Comparison of ENCODE assay signal across 16 cellular contexts in the genomic region with DNA sequence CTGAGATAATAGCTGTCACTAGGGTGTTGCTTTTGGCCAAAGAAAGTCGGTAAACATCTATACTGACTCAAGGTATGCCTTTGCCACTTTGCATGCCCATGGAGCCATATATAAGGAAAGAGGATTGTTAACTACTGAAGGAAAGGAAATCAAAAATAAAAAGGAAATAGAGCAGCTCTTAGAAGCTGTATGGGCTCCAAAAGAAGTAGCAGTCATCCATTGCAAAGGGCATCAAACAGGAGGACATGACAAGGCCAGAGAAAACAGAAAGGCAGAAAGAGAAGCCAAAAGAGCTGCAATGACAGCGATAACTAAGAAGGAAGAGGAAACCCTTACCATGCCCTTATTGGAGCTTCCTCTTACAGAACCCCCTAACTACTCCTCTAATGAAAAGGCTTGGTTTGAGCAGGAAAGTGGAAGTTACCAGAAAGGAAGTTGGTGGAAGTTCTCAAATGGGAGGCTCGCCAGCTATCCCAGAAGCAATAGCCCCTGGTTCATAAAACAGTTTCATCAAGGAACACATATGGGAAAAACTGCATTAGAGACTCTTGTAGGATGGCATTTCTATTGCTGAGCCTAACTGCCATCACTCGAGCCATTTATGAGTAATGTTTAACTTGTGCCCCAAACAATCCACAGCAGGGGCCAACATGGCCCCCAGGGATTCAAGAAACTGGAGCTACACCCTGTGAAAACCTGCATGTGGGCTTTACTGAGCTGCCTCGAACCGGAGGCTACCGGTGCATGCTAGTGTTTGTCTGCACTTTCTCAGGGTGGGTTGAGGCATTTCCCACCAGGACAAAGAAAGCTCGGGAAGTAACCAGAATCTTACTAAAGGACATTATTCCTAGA. TPM values are rescaled to one million over a fixed set of nuclear protein-coding genes. Genes with fewer than 3 reads are reported as not detected.
DNase-seq lines count a peak whose midpoint lies in the region; ATAC-seq and TF ChIP-seq lines count a peak whose summit lies in the region.
"Had no signal": no experiment of that assay in that cellular context is flagged by ENCODE, and none has a peak within 500 bp of the region (broad histone marks: within the 10 kb centered on the region; RNA-seq: fewer than 3 reads in every experiment).

No MANE protein-coding gene starts in this region.

- no peak for DNase-seq in Right ventricle myocardium inferior (ENCODE audit: missing footprints)
- DNase-seq in right atrium auricular region (ENCODE audit: low spot score): no peak
- DNase-seq in MV-4-11 (lab: John Stamatoyannopoulos, UW): peak; percentile 81
- no peak for DNase-seq in effector memory CD8-positive, alpha-beta T cell
- no peak for DNase-seq in stimulated activated naive B cell treated with anti-CD40 and anti-IgM and Interleukin-4, amounts not matched to agents 10 μg/mL and 1 μg/mL and 100 μg/mL, for 72 hours
- DNase-seq in osteocyte (ENCODE audit: extremely low spot score, unreplicated experiment): no peak
- DNase-seq in H7: no peak
- DNase-seq: DMS79, islet precursor cell, T1000 had no signal

- H3K9me3 Mint-ChIP-seq in effector memory CD8-positive, alpha-beta T cell: peaks cover 0 to 5% of the 10 kb centered on the region in 2 donors
- peaks cover 20 to 30% of the 10 kb centered on the region in 2 donors for H3K9me3 Mint-ChIP-seq in stimulated activated naive B cell treated with anti-CD40 and anti-IgM and Interleukin-4, amounts not matched to agents 10 μg/mL and 1 μg/mL and 100 μg/mL, for 72 hours
- no peaks in the 10 kb centered on the region for H3K9me3 Mint-ChIP-seq in osteocyte (ENCODE audit: unreplicated experiment)

- intact Hi-C loops in Right ventricle myocardium inferior (cut with DNase I): no loop called here

- peak overlapping the region in 1 of 2 donors; percentile 66 for H3K27ac Mint-ChIP-seq in effector memory CD8-positive, alpha-beta T cell
- peak overlapping the region; percentile 78 for H3K27ac Mint-ChIP-seq in stimulated activated naive B cell treated with anti-CD40 and anti-IgM and Interleukin-4, amounts not matched to agents 10 μg/mL and 1 μg/mL and 100 μg/mL, for 72 hours
- no peak overlapping the region for H3K27ac Mint-ChIP-seq in osteocyte (ENCODE audit: unreplicated experiment)

- peaks cover 0 to 8% of the 10 kb centered on the region in 2 donors for H3K4me1 ChIP-seq in right atrium auricular region
- H3K4me1 ChIP-seq: transverse colon had no signal

- H3K36me3 ChIP-seq in right atrium auricular region: no peaks in the 10 kb centered on the region
- H3K36me3 ChIP-seq in H7 (replicated peaks; ENCODE audit: control insufficient read depth, insufficient read depth, low read length): no peaks in the 10 kb centered on the region
- H3K36me3 ChIP-seq: transverse colon had no signal

- H3K27me3 Mint-ChIP-seq in effector memory CD8-positive, alpha-beta T cell: no peaks in the 10 kb centered on the region
- H3K27me3 Mint-ChIP-seq in stimulated activated naive B cell treated with anti-CD40 and anti-IgM and Interleukin-4, amounts not matched to agents 10 μg/mL and 1 μg/mL and 100 μg/mL, for 72 hours: no peaks in the 10 kb centered on the region
- H3K27me3 Mint-ChIP-seq in osteocyte (ENCODE audit: unreplicated experiment): peaks cover 5% of the 10 kb centered on the region

- peaks cover 25 to 27% of the 10 kb centered on the region in 2 donors for H3K4me1 Mint-ChIP-seq in effector memory CD8-positive, alpha-beta T cell (ENCODE audit: low read depth in 2 of 2)
- H3K4me1 Mint-ChIP-seq in stimulated activated naive B cell treated with anti-CD40 and anti-IgM and Interleukin-4, amounts not matched to agents 10 μg/mL and 1 μg/mL and 100 μg/mL, for 72 hours: peaks cover 38 to 72% of the 10 kb centered on the region in 2 donors
- no peaks in the 10 kb centered on the region for H3K4me1 Mint-ChIP-seq in osteocyte (ENCODE audit: unreplicated experiment)

- no peak overlapping the region for H3K27ac ChIP-seq in right atrium auricular region
- H3K27ac ChIP-seq: transverse colon had no signal

- H3K36me3 Mint-ChIP-seq in effector memory CD8-positive, alpha-beta T cell (ENCODE audit: insufficient read depth): no peaks in the 10 kb centered on the region
- peaks cover 8 to 29% of the 10 kb centered on the region in 2 donors for H3K36me3 Mint-ChIP-seq in stimulated activated naive B cell treated with anti-CD40 and anti-IgM and Interleukin-4, amounts not matched to agents 10 μg/mL and 1 μg/mL and 100 μg/mL, for 72 hours
- H3K36me3 Mint-ChIP-seq in osteocyte (ENCODE audit: unreplicated experiment): no peaks in the 10 kb centered on the region

- H3K4me3 Mint-ChIP-seq in effector memory CD8-positive, alpha-beta T cell: peak overlapping the region; percentile 6 to 51
- peak overlapping the region in 1 of 2 donors; percentile 30 for H3K4me3 Mint-ChIP-seq in stimulated activated naive B cell treated with anti-CD40 and anti-IgM and Interleukin-4, amounts not matched to agents 10 μg/mL and 1 μg/mL and 100 μg/mL, for 72 hours
- no peak overlapping the region for H3K4me3 Mint-ChIP-seq in osteocyte (ENCODE audit: unreplicated experiment)

- H3K9me3 ChIP-seq in right atrium auricular region: no peaks in the 10 kb centered on the region
- H3K9me3 ChIP-seq: transverse colon had no signal

- ATAC-seq in Right ventricle myocardium inferior: peak; percentile 28
- no peak for ATAC-seq in effector memory CD8-positive, alpha-beta T cell (replicated peaks)
- peak in 1 of 2 donors; percentile 27 for ATAC-seq in stimulated activated naive B cell treated with anti-CD40 and anti-IgM and Interleukin-4, amounts not matched to agents 10 μg/mL and 1 μg/mL and 100 μg/mL, for 72 hours (replicated peaks)
- ATAC-seq in HG03108 (IDR thresholded peaks at IDR 0.05; ENCODE audit: unreplicated experiment): no peak
- ATAC-seq: PC-3 had no signal

- no peak overlapping the region for H3K4me3 ChIP-seq in right atrium auricular region
- no peak overlapping the region for H3K4me3 ChIP-seq in H7 (ENCODE audit: insufficient read depth, low read depth, low read length)
- H3K4me3 ChIP-seq: transverse colon had no signal

- no peak for TF ChIP-seq CTCF in right atrium auricular region (IDR thresholded peaks at IDR 0.05)
- TF ChIP-seq CTCF in osteocyte (IDR thresholded peaks at IDR 0.05): no peak

- H3K27me3 ChIP-seq in right atrium auricular region (no peaks in the 10 kb centered on the region), H7 (ENCODE audit: control insufficient read depth, insufficient read depth, low read length) (no peaks in the 10 kb centered on the region)
- H3K27me3 ChIP-seq: transverse colon had no signal

RNA-seq across cellular contexts. Expression of a gene that starts 7.0 kb away (rescaled TPM):
- total RNA-seq in Right ventricle myocardium inferior (not detected), right atrium auricular region (not detected), osteocyte (not detected in 2 replicates)
- not detected in 2 replicates for total RNA-seq in H7 (2014; rRNA removed; shearing (Covaris generic))
- total RNA-seq: epithelial cell of proximal tubule, mucosa of gallbladder, PC-3, pulmonary artery endothelial cell had no signal

RNA-seq across cellular contexts. Expression of a gene that starts 52.7 kb away (rescaled TPM):
- total RNA-seq in Right ventricle myocardium inferior (103 TPM), right atrium auricular region (100 to 1,000 TPM; 111 to 143 TPM), osteocyte (33.4 and 36.1 TPM in 2 replicates)
- total RNA-seq in H7 (2014; rRNA removed; shearing (Covaris generic)): 21.8 and 24.7 TPM in 2 replicates
